24 cellular contexts compared by ENCODE assay signal in the genomic region with DNA sequence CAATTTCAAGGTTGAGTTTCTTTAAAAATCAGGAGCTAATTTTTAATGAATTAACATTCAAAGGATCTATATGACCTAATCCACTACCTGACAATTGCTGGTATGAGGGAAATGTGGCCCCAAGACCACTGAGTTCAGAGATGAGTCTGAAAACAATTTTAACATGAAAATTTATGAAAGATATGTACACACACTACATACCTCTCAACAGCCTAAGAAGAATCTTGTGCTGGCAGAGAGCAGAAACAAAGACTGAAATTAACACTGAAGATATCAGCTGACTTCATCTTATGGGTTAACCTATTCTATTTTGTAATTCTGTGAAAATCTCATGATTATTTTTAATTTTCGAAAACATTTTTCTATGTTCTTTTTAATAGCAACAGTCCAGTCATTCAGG. TPM values are rescaled to one million over a fixed set of nuclear protein-coding genes. Genes with fewer than 3 reads are reported as not detected.
A peak's percentile ranks its signal among the peaks of the same experiment; 100 is the strongest.
DNase-seq lines count a peak whose midpoint lies in the region; ATAC-seq, FAIRE-seq and TF ChIP-seq lines count a peak whose summit lies in the region.
"Had no signal": no experiment of that assay in that cellular context is flagged by ENCODE, and none has a peak within 500 bp of the region (broad histone marks: within the 10 kb centered on the region; RNA-seq: fewer than 3 reads in every experiment).

No MANE protein-coding gene starts in this region.

- no peaks in the 10 kb centered on the region for H4K20me1 ChIP-seq in astrocyte (ENCODE audit: insufficient read depth, low read length)
- H4K20me1 ChIP-seq in fibroblast of lung (ENCODE audit: control insufficient read depth, extremely low read depth, insufficient read depth, low read length): no peaks in the 10 kb centered on the region
- H4K20me1 ChIP-seq in GM23338 (replicated peaks; ENCODE audit: insufficient read depth): no peaks in the 10 kb centered on the region

- H3K27ac Mint-ChIP-seq in astrocyte (ENCODE audit: unreplicated experiment) (peak overlapping the region; percentile 94), osteocyte (ENCODE audit: unreplicated experiment) (peak overlapping the region; percentile 96), GM23338 (no peak overlapping the region)
- H3K27ac Mint-ChIP-seq in activated naive CD4-positive, alpha-beta T cell treated with anti-CD3 and anti-CD28 coated beads, Interleukin-2, amount 10 ng/mL, durations not matched to agents 7 days and 5 days: no peak overlapping the region
- H3K27ac Mint-ChIP-seq: activated B cell treated with CpG ODN at 0.5 μM for 24 hours; activated CD4-positive, alpha-beta memory T cell treated with anti-CD3 and anti-CD28 coated beads, Interleukin-2, amount 10 ng/mL, durations not matched to agents 7 days and 5 days; CD14-positive monocyte had no signal

- H2AFZ ChIP-seq in astrocyte (ENCODE audit: low read depth, low read length) (no peak overlapping the region), fibroblast of lung (ENCODE audit: low read length) (no peak overlapping the region), GM23338 (no peak overlapping the region)

- H3K79me2 ChIP-seq in astrocyte (ENCODE audit: insufficient read depth, low read length): peaks cover 62% of the 10 kb centered on the region
- H3K79me2 ChIP-seq in fibroblast of lung (ENCODE audit: control insufficient read depth, insufficient read depth, low read length): peaks cover 41% of the 10 kb centered on the region
- H3K79me2 ChIP-seq in GM23338 (replicated peaks; ENCODE audit: insufficient read depth): no peaks in the 10 kb centered on the region

- H3K4me3 ChIP-seq in AG04450 (ENCODE audit: low read depth, low read length) (peak overlapping the region; percentile 75), astrocyte (ENCODE audit: insufficient read depth, low read depth, low read length) (peak overlapping the region; percentile 96), fibroblast of lung (replicated peaks in 1 of 4; ENCODE audit: control extremely low read depth in 1 of 4, insufficient read depth in 1 of 4, low read depth in 3 of 4, low read length in 4 of 4) (peak overlapping the region; percentile 70 to 83 (median 76)), GM23338 (no peak overlapping the region)
- H3K4me3 ChIP-seq: lung, stomach, transverse colon had no signal

- H3K9me3 Mint-ChIP-seq in astrocyte (ENCODE audit: unreplicated experiment) (no peaks in the 10 kb centered on the region), osteocyte (ENCODE audit: unreplicated experiment) (no peaks in the 10 kb centered on the region), GM23338 (no peaks in the 10 kb centered on the region)
- no peaks in the 10 kb centered on the region for H3K9me3 Mint-ChIP-seq in activated naive CD4-positive, alpha-beta T cell treated with anti-CD3 and anti-CD28 coated beads, Interleukin-2, amount 10 ng/mL, durations not matched to agents 7 days and 5 days
- H3K9me3 Mint-ChIP-seq: activated B cell treated with CpG ODN at 0.5 μM for 24 hours; activated CD4-positive, alpha-beta memory T cell treated with anti-CD3 and anti-CD28 coated beads, Interleukin-2, amount 10 ng/mL, durations not matched to agents 7 days and 5 days had no signal

- H3K4me1 Mint-ChIP-seq in astrocyte (ENCODE audit: low read depth, unreplicated experiment) (peaks cover 54% of the 10 kb centered on the region), osteocyte (ENCODE audit: unreplicated experiment) (peaks cover 72% of the 10 kb centered on the region), GM23338 (peaks cover 2% of the 10 kb centered on the region; the same call in 1 of the 3 replicates)
- no peaks in the 10 kb centered on the region for H3K4me1 Mint-ChIP-seq in activated naive CD4-positive, alpha-beta T cell treated with anti-CD3 and anti-CD28 coated beads, Interleukin-2, amount 10 ng/mL, durations not matched to agents 7 days and 5 days
- H3K4me1 Mint-ChIP-seq: activated B cell treated with CpG ODN at 0.5 μM for 24 hours; activated CD4-positive, alpha-beta memory T cell treated with anti-CD3 and anti-CD28 coated beads, Interleukin-2, amount 10 ng/mL, durations not matched to agents 7 days and 5 days had no signal

- H3K9ac ChIP-seq in astrocyte (ENCODE audit: low read length): peak overlapping the region; percentile 95
- H3K9ac ChIP-seq in fibroblast of lung (ENCODE audit: insufficient read depth, low read length): peak overlapping the region; percentile 67

- H3K9me3 ChIP-seq in AG04450 (ENCODE audit: control insufficient read depth, insufficient read depth, low read length) (no peaks in the 10 kb centered on the region), astrocyte (ENCODE audit: insufficient read depth, low read depth, low read length) (no peaks in the 10 kb centered on the region), fibroblast of lung (ENCODE audit: control insufficient read depth, insufficient read depth, low read depth, low read length) (no peaks in the 10 kb centered on the region)
- H3K9me3 ChIP-seq: stomach, transverse colon had no signal

- no peak for ATAC-seq in GM23338
- ATAC-seq in HG03097 (IDR thresholded peaks at IDR 0.05; ENCODE audit: low FRiP score, unreplicated experiment): no peak

- H3K36me3 Mint-ChIP-seq in astrocyte (ENCODE audit: low read depth, unreplicated experiment): no peaks in the 10 kb centered on the region
- peaks cover 10% of the 10 kb centered on the region for H3K36me3 Mint-ChIP-seq in osteocyte (ENCODE audit: unreplicated experiment)
- no peaks in the 10 kb centered on the region for H3K36me3 Mint-ChIP-seq in activated naive CD4-positive, alpha-beta T cell treated with anti-CD3 and anti-CD28 coated beads, Interleukin-2, amount 10 ng/mL, durations not matched to agents 7 days and 5 days
- H3K36me3 Mint-ChIP-seq in GM23338 (ENCODE audit: low read depth): no peaks in the 10 kb centered on the region
- H3K36me3 Mint-ChIP-seq: CD14-positive monocyte had no signal

- no peak for TF ChIP-seq CTCF in AG04450 (IDR thresholded peaks at IDR 0.05; ENCODE audit: low read depth, low read length)
- no peak for TF ChIP-seq CTCF in astrocyte (IDR thresholded peaks at IDR 0.05; ENCODE audit: insufficient read depth, low read depth, low read length)
- TF ChIP-seq CTCF in fibroblast of lung (conservative IDR thresholded peaks at IDR 0.05 in 1 of 2, IDR thresholded peaks at IDR 0.05 in 1 of 2; ENCODE audit: low read depth in 1 of 2, low read length in 2 of 2): no peak
- TF ChIP-seq CTCF in osteocyte (IDR thresholded peaks at IDR 0.05): no peak
- TF ChIP-seq CTCF in GM23338 (conservative IDR thresholded peaks at IDR 0.05; ENCODE audit: low read depth in 2 of 2): no peak

- H3K9me2 ChIP-seq in GM23338 (ENCODE audit: insufficient read depth): no peaks in the 10 kb centered on the region

- H3K36me3 ChIP-seq in astrocyte (ENCODE audit: insufficient read depth, low read length): peaks cover 22% of the 10 kb centered on the region
- peaks cover 4% of the 10 kb centered on the region for H3K36me3 ChIP-seq in fibroblast of lung (ENCODE audit: control insufficient read depth, insufficient read depth, low read length)
- no peaks in the 10 kb centered on the region for H3K36me3 ChIP-seq in GM23338 (ENCODE audit: insufficient read depth)
- H3K36me3 ChIP-seq: stomach, transverse colon had no signal

- H3K27ac ChIP-seq in AG04450 (ENCODE audit: low read depth, low read length): no peak overlapping the region
- peak overlapping the region; percentile 94 for H3K27ac ChIP-seq in astrocyte (ENCODE audit: low read depth, low read length)
- peak overlapping the region; percentile 93 for H3K27ac ChIP-seq in fibroblast of lung (ENCODE audit: insufficient read depth, low read length)
- no peak overlapping the region for H3K27ac ChIP-seq in GM23338 (ENCODE audit: low read depth)
- H3K27ac ChIP-seq: RWPE1, stomach had no signal

- no peaks in the 10 kb centered on the region for H3F3A ChIP-seq in GM23338 (replicated peaks; ENCODE audit: low read depth)

- no peak for DNase-seq in AG04450 (ENCODE audit: low read depth, low spot score)
- DNase-seq in astrocyte (ENCODE audit: low read depth): no peak
- peak in 1 of 2 donors; percentile 24 for DNase-seq in fibroblast of lung (ENCODE audit: low read depth in 2 of 2)
- no peak for DNase-seq in osteocyte (ENCODE audit: extremely low spot score, unreplicated experiment)
- DNase-seq in activated naive CD4-positive, alpha-beta T cell treated with anti-CD3 and anti-CD28 coated beads, Interleukin-2, amount 10 ng/mL, durations not matched to agents 7 days and 5 days: no peak
- DNase-seq in Ammon's horn (ENCODE audit: low spot score): no peak
- DNase-seq in GM23338 (ENCODE audit: low spot score): no peak
- DNase-seq: activated B cell treated with CpG ODN at 0.5 μM for 24 hours; activated CD4-positive, alpha-beta memory T cell treated with anti-CD3 and anti-CD28 coated beads, Interleukin-2, amount 10 ng/mL, durations not matched to agents 7 days and 5 days; activated effector memory CD4-positive, alpha-beta T cell treated with Interleukin-2 at 50 U/mL for 16 hours; central memory CD4-positive, alpha-beta T cell; H7; kidney; NCI-H1436; NCI-H69; nucleus accumbens; retina; stomach; T1000; transverse colon had no signal

- peaks cover 34% of the 10 kb centered on the region for H3K4me1 ChIP-seq in astrocyte (ENCODE audit: insufficient read depth, low read length)
- H3K4me1 ChIP-seq in fibroblast of lung (ENCODE audit: control insufficient read depth, extremely low read depth, insufficient read depth, low read length): peaks cover 14% of the 10 kb centered on the region
- no peaks in the 10 kb centered on the region for H3K4me1 ChIP-seq in GM23338 (ENCODE audit: insufficient read depth)

- POLR2A ChIA-PET in AG04450 (lab: Yijun Ruan, JAX): interaction anchor here (1.2 to 2.7 kb wide), 7 partner anchors 8 to 170 kb away, joined by 3 to 35 read pairs (median 8); no protein-coding TSS in a partner anchor

- H3K27me3 Mint-ChIP-seq in astrocyte (ENCODE audit: low read depth, unreplicated experiment) (no peaks in the 10 kb centered on the region), osteocyte (ENCODE audit: unreplicated experiment) (no peaks in the 10 kb centered on the region), GM23338 (ENCODE audit: insufficient read depth, low read depth, poor library complexity) (no peaks in the 10 kb centered on the region)
- H3K27me3 Mint-ChIP-seq in activated naive CD4-positive, alpha-beta T cell treated with anti-CD3 and anti-CD28 coated beads, Interleukin-2, amount 10 ng/mL, durations not matched to agents 7 days and 5 days: peaks cover 29% of the 10 kb centered on the region

- no peaks in the 10 kb centered on the region for H3K27me3 ChIP-seq in AG04450 (ENCODE audit: control insufficient read depth, insufficient read depth, low read length)
- H3K27me3 ChIP-seq in astrocyte (ENCODE audit: insufficient read depth, low read length): no peaks in the 10 kb centered on the region
- no peaks in the 10 kb centered on the region for H3K27me3 ChIP-seq in fibroblast of lung (ENCODE audit: control insufficient read depth, insufficient read depth, low read length)
- H3K27me3 ChIP-seq in GM23338 (ENCODE audit: insufficient read depth): no peaks in the 10 kb centered on the region
- H3K27me3 ChIP-seq: stomach, transverse colon had no signal

- H3K4me3 Mint-ChIP-seq in astrocyte (ENCODE audit: unreplicated experiment) (no peak overlapping the region), osteocyte (ENCODE audit: unreplicated experiment) (peak overlapping the region; percentile 78), GM23338 (no peak overlapping the region)
- no peak overlapping the region for H3K4me3 Mint-ChIP-seq in activated naive CD4-positive, alpha-beta T cell treated with anti-CD3 and anti-CD28 coated beads, Interleukin-2, amount 10 ng/mL, durations not matched to agents 7 days and 5 days
- H3K4me3 Mint-ChIP-seq: activated B cell treated with CpG ODN at 0.5 μM for 24 hours; activated CD4-positive, alpha-beta memory T cell treated with anti-CD3 and anti-CD28 coated beads, Interleukin-2, amount 10 ng/mL, durations not matched to agents 7 days and 5 days; CD14-positive monocyte had no signal

- CTCF ChIA-PET in AG04450 (lab: Charles Lee): interaction anchor here (0.8 to 5.4 kb wide), 5 partner anchors 8 to 56 kb away, joined by 3 to 46 read pairs (median 3); no protein-coding TSS in a partner anchor
- CTCF ChIA-PET in activated naive CD4-positive, alpha-beta T cell treated with anti-CD3 and anti-CD28 coated beads, Interleukin-2, amount 10 ng/mL, durations not matched to agents 7 days and 5 days (lab: Charles Lee): interaction anchor here (4.0 kb wide), 1 partner anchor 21 kb away, joined by 21 read pairs; no protein-coding TSS in a partner anchor

- H3K4me2 ChIP-seq in astrocyte (ENCODE audit: low read length): peak overlapping the region; percentile 83
- peak overlapping the region; percentile 71 for H3K4me2 ChIP-seq in fibroblast of lung (ENCODE audit: extremely low read depth, insufficient read depth, low read length)
- no peak overlapping the region for H3K4me2 ChIP-seq in GM23338

- FAIRE-seq in astrocyte (lab: Jason Lieb, UNC): peak; percentile 34
- FAIRE-seq: kidney had no signal

RNA-seq across cellular contexts. Expression of gene FAP, which starts 1.7 kb away (rescaled TPM):
- polyA plus RNA-seq in AG04450 (2011; rRNA removed) (300 and 374 TPM in 2 replicates), fibroblast of lung (116 and 140 TPM in 2 replicates), GM23338 (2016; fragmentation: Nextera tagmentation; extraction: Ambion mirVana) (0.42 TPM in 1 of 2 replicates, not detected in the other)
- polyA minus RNA-seq in AG04450 (2011; rRNA and poly(A)+ RNA removed): 134 and 258 TPM in 2 replicates
- total RNA-seq in astrocyte (0.96 and 1.3 TPM in 2 replicates), fibroblast of lung (81.9 and 96.1 TPM in 2 replicates), osteocyte (36.4 and 38.1 TPM in 2 replicates)
- polyA plus RNA-seq in fibroblast of lung (2012): 63.5 and 73.8 TPM in 2 replicates
- polyA minus RNA-seq in fibroblast of lung (ENCODE audit: low replicate concordance): 7.8 and 12.8 TPM in 2 replicates
- not detected in 2 replicates for total RNA-seq in GM23338 (2014; rRNA removed; shearing (Covaris generic))
- total RNA-seq: activated B cell treated with CpG ODN at 0.5 μM for 24 hours; activated CD4-positive, alpha-beta memory T cell treated with anti-CD3 and anti-CD28 coated beads, Interleukin-2, amount 10 ng/mL, durations not matched to agents 7 days and 5 days; H7 had no signal
- polyA plus RNA-seq: CD14-positive monocyte had no signal

Comparison
In these comparisons a context has a peak if more than half of its experiments do, and no peak if none do; other contexts are left out.
1. H3K27ac ChIP-seq: peak in astrocyte (single experiment) and fibroblast of lung (single experiment); none in AG04450 (single experiment) and GM23338 (single experiment).
2. H3K27ac Mint-ChIP-seq: peak in astrocyte (single experiment) and osteocyte (single experiment); none in activated naive CD4-positive, alpha-beta T cell treated with anti-CD3 and anti-CD28 coated beads, Interleukin-2, amount 10 ng/mL, durations not matched to agents 7 days and 5 days (single experiment) and GM23338 (single experiment).
3. RNA of gene FAP, which starts 1.7 kb away (total RNA-seq): 81.9 to 96.1 TPM in fibroblast of lung and 36.4 to 38.1 TPM in osteocyte; 0.96 to 1.3 TPM in astrocyte and not detected in GM23338; every median in the first group is over 10 times any median in the second.